1 cellular context compared by ENCODE assay signal in the genomic region with DNA sequence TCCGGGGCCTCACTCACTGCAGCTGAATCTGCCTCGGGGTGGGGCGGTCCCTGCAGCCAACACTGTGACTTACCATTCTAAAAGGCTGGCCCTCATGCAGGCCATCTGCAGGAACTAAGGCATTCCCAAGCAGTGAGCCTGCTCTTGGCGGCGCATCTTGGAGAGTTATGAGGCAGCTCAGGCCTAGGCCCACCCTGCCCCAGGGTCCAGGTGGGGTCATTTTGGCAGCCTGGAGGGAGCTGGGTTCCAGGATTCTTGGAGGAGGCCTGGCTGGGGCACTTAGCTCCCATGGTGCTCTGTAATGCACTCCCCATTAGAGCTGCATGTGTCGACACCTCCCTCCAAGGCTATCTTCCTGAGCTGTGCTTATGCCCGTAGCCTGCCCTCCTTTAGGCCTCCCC.
TF ChIP-seq lines count a peak whose summit lies in the region.

No MANE protein-coding gene starts in this region.

TF ChIP-seq in GM12878, 131 proteins besides CTCF, POLR2A, EP300 and RAD21 (continued from another document):
- TF ChIP-seq, protein P1, sequence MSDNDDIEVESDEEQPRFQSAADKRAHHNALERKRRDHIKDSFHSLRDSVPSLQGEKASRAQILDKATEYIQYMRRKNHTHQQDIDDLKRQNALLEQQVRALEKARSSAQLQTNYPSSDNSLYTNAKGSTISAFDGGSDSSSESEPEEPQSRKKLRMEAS (IDR thresholded peaks at IDR 0.05; ENCODE audit: low read depth, low read length), result no peak
- TF ChIP-seq MYC (IDR thresholded peaks at IDR 0.05; ENCODE audit: insufficient read depth, insufficient read length, insufficient replicate concordance, low read length, severe bottlenecking), result no peak
- no peak for TF ChIP-seq TCF7 (IDR thresholded peaks at IDR 0.05; ENCODE audit: borderline replicate concordance)
- no peak for TF ChIP-seq ZNF622 (IDR thresholded peaks at IDR 0.05)
